In the genomic region with DNA sequence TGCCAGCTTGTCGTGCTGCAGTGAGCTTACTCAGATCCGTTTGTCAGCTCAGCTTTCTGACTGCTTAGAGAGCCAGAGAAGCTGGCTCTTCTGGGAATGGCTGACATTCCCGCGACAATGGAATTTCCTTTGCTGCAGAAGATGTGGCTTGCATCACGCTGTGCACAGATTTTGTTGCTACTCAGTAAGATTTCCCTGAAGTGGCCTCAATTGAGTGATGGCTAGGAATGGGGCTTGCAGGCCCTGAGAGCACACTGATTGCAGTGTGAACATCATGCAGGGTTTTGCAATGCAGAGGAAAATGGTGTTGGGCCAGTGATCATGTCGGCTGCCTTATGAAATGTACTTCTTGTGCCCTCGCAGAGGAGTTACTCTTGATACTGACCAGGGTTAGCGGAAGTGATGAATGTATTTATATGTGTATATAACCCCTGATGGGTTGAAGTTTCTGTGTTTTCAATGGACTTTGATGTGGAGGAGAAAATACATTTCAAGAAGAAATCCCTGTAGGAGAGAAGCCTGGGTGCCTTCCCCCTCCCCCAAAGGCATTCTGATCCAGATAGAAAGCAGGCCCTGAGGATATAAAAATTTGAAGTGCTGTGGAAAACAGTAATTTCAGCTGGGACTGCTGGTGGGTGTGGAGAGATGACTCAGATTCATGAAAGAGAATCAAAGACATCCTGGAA, we compare ENCODE assay signal across 11 cellular contexts.
A peak's percentile ranks its signal among the peaks of the same experiment; 100 is the strongest.
DNase-seq lines count a peak whose midpoint lies in the region; ATAC-seq and TF ChIP-seq lines count a peak whose summit lies in the region.
"Had no signal": no experiment of that assay in that cellular context is flagged by ENCODE, and none has a peak within 500 bp of the region (broad histone marks: within the 10 kb centered on the region; RNA-seq: fewer than 3 reads in every experiment).

No MANE protein-coding gene starts in this region.

- H3K36me3 ChIP-seq in RWPE2 (ENCODE audit: low read depth): no peaks in the 10 kb centered on the region
- H3K36me3 ChIP-seq in CD4-positive, alpha-beta memory T cell (ENCODE audit: insufficient read depth, low read length): no peaks in the 10 kb centered on the region

- H3K4me3 Mint-ChIP-seq in nephron: peak overlapping the region in 1 of 3 experiments; percentile 7
- no peak overlapping the region for H3K4me3 Mint-ChIP-seq in natural killer cell treated with Interleukin-12 subunit alpha and Interleukin-12 subunit beta and Interleukin-15 and Interleukin-18, amount 100 ng/mL, for 72 hours
- no peak overlapping the region for H3K4me3 Mint-ChIP-seq in CD4-positive, alpha-beta memory T cell

- no peaks in the 10 kb centered on the region for H3K36me3 Mint-ChIP-seq in nephron (ENCODE audit: low read depth)
- H3K36me3 Mint-ChIP-seq in natural killer cell treated with Interleukin-12 subunit alpha and Interleukin-12 subunit beta and Interleukin-15 and Interleukin-18, amount 100 ng/mL, for 72 hours: no peaks in the 10 kb centered on the region
- no peaks in the 10 kb centered on the region for H3K36me3 Mint-ChIP-seq in CD4-positive, alpha-beta memory T cell

- CTCF ChIA-PET in CD4-positive, alpha-beta memory T cell (lab: Charles Lee; ENCODE audit: partially characterized antibody): no interaction called here

- H3K9me3 Mint-ChIP-seq in nephron: no peaks in the 10 kb centered on the region
- peaks cover 13% of the 10 kb centered on the region for H3K9me3 Mint-ChIP-seq in natural killer cell treated with Interleukin-12 subunit alpha and Interleukin-12 subunit beta and Interleukin-15 and Interleukin-18, amount 100 ng/mL, for 72 hours
- H3K9me3 Mint-ChIP-seq in CD4-positive, alpha-beta memory T cell: peaks cover 2 to 10% (median 4%) of the 10 kb centered on the region in 8 donors

- no peaks in the 10 kb centered on the region for H3K9me3 ChIP-seq in RWPE2 (ENCODE audit: severe bottlenecking)
- no peaks in the 10 kb centered on the region for H3K9me3 ChIP-seq in CD4-positive, alpha-beta memory T cell (ENCODE audit: control insufficient read depth in 1 of 2, low read length in 2 of 2)
- H3K9me3 ChIP-seq: A549 had no signal

- no peaks in the 10 kb centered on the region for H3K27me3 ChIP-seq in RWPE2 (ENCODE audit: insufficient read depth, poor library complexity, severe bottlenecking)
- H3K27me3 ChIP-seq in CD4-positive, alpha-beta memory T cell (ENCODE audit: insufficient read depth, low read length): no peaks in the 10 kb centered on the region

- no peaks in the 10 kb centered on the region for H3K4me1 ChIP-seq in RWPE2 (ENCODE audit: insufficient read depth, poor library complexity, severe bottlenecking)
- no peaks in the 10 kb centered on the region for H3K4me1 ChIP-seq in CD4-positive, alpha-beta memory T cell (ENCODE audit: insufficient read depth, low read length)
- H3K4me1 ChIP-seq: A549 had no signal

- TF ChIP-seq CTCF in RWPE2 (IDR thresholded peaks at IDR 0.05; ENCODE audit: poor library complexity, severe bottlenecking) (no peak), fibroblast of mammary gland (conservative IDR thresholded peaks at IDR 0.05; ENCODE audit: control insufficient read depth, insufficient read depth, low read depth, low read length) (no peak), nephron (IDR thresholded peaks at IDR 0.05; ENCODE audit: unreplicated experiment in 3 of 3) (no peak)

- POLR2A ChIA-PET in CD4-positive, alpha-beta memory T cell (lab: Charles Lee; ENCODE audit: partially characterized antibody): no interaction called here

- ATAC-seq in RWPE2 (ENCODE audit: low read depth) (0 out of 3 replicates have a peak, but pooled peaks have one; percentile 29), GM18520 (IDR thresholded peaks at IDR 0.05; ENCODE audit: unreplicated experiment) (no peak), GM21447 (IDR thresholded peaks at IDR 0.05; ENCODE audit: unreplicated experiment) (no peak)
- no peak for ATAC-seq in natural killer cell treated with Interleukin-12 subunit alpha and Interleukin-12 subunit beta and Interleukin-15 and Interleukin-18, amount 100 ng/mL, for 72 hours
- ATAC-seq: A549 had no signal

- H3K4me1 Mint-ChIP-seq in nephron: peaks cover 65% of the 10 kb centered on the region
- no peaks in the 10 kb centered on the region for H3K4me1 Mint-ChIP-seq in natural killer cell treated with Interleukin-12 subunit alpha and Interleukin-12 subunit beta and Interleukin-15 and Interleukin-18, amount 100 ng/mL, for 72 hours (ENCODE audit: low read depth in 2 of 2)
- no peaks in the 10 kb centered on the region for H3K4me1 Mint-ChIP-seq in CD4-positive, alpha-beta memory T cell

- intact Hi-C loops in CD4-positive, alpha-beta memory T cell (cut with micrococcal nuclease): no loop called here

- H3K27ac Mint-ChIP-seq in nephron: peak overlapping the region; percentile 96 to 98 (median 97)
- no peak overlapping the region for H3K27ac Mint-ChIP-seq in natural killer cell treated with Interleukin-12 subunit alpha and Interleukin-12 subunit beta and Interleukin-15 and Interleukin-18, amount 100 ng/mL, for 72 hours
- no peak overlapping the region for H3K27ac Mint-ChIP-seq in CD4-positive, alpha-beta memory T cell

- H3K4me3 ChIP-seq in RWPE2 (ENCODE audit: severe bottlenecking): no peak overlapping the region
- H3K4me3 ChIP-seq in fibroblast of mammary gland (ENCODE audit: control insufficient read depth, low read depth, low read length): no peak overlapping the region
- no peak overlapping the region for H3K4me3 ChIP-seq in CD4-positive, alpha-beta memory T cell (ENCODE audit: low read length in 2 of 2)
- H3K4me3 ChIP-seq: A549 had no signal

- no peaks in the 10 kb centered on the region for H3K27me3 Mint-ChIP-seq in nephron (ENCODE audit: low read depth)
- no peaks in the 10 kb centered on the region for H3K27me3 Mint-ChIP-seq in natural killer cell treated with Interleukin-12 subunit alpha and Interleukin-12 subunit beta and Interleukin-15 and Interleukin-18, amount 100 ng/mL, for 72 hours
- no peaks in the 10 kb centered on the region for H3K27me3 Mint-ChIP-seq in CD4-positive, alpha-beta memory T cell

- peak; percentile 12 for DNase-seq in A172 (ENCODE audit: low spot score)
- DNase-seq in RWPE2 (ENCODE audit: low spot score): no peak
- peak; percentile 70 for DNase-seq in fibroblast of mammary gland (ENCODE audit: low read depth)
- no peak for DNase-seq in natural killer cell treated with Interleukin-12 subunit alpha and Interleukin-12 subunit beta and Interleukin-15 and Interleukin-18, amount 100 ng/mL, for 72 hours (ENCODE audit: low spot score)
- DNase-seq in CD4-positive, alpha-beta memory T cell: no peak
- DNase-seq: effector CD4-positive, alpha-beta T cell; NCI-H524 had no signal

- H3K27ac ChIP-seq in RWPE2 (ENCODE audit: poor library complexity, severe bottlenecking): no peak overlapping the region
- H3K27ac ChIP-seq in CD4-positive, alpha-beta memory T cell (ENCODE audit: low read depth, low read length): no peak overlapping the region
- H3K27ac ChIP-seq: A549 had no signal

Comparison
In these comparisons a context has a peak if more than half of its experiments do, and no peak if none do; other contexts are left out.
1. DNase-seq: peak in A172 (single experiment) and fibroblast of mammary gland (single experiment); none in RWPE2 (single experiment), natural killer cell treated with Interleukin-12 subunit alpha and Interleukin-12 subunit beta and Interleukin-15 and Interleukin-18, amount 100 ng/mL, for 72 hours (single experiment) and CD4-positive, alpha-beta memory T cell (0 of 5).
2. H3K27ac Mint-ChIP-seq: peak in nephron (3 of 3); none in natural killer cell treated with Interleukin-12 subunit alpha and Interleukin-12 subunit beta and Interleukin-15 and Interleukin-18, amount 100 ng/mL, for 72 hours (0 of 2) and CD4-positive, alpha-beta memory T cell (0 of 7).